Comparison of ENCODE assay signal across 9 cellular contexts in genomic region chr13:32737679-32738078, GRCh38.
DNase-seq lines count a peak whose midpoint lies in the region; ATAC-seq and TF ChIP-seq lines count a peak whose summit lies in the region.
"Had no signal": no experiment of that assay in that cellular context is flagged by ENCODE, and none has a peak within 500 bp of the region (broad histone marks: within the 10 kb centered on the region; RNA-seq: fewer than 3 reads in every experiment).

No MANE protein-coding gene starts in this region.

- peak overlapping the region; percentile 81 for H3K27ac Mint-ChIP-seq in activated CD4-positive, alpha-beta T cell treated with anti-CD3 and anti-CD28 coated beads, Interleukin-2, amount 10 ng/mL, durations not matched to agents 24 days and 14 days
- H3K27ac Mint-ChIP-seq in effector memory CD8-positive, alpha-beta T cell: peak overlapping the region; percentile 93 to 96

- H3K4me1 ChIP-seq in smooth muscle cell (ENCODE audit: low read depth): peaks cover 11% of the 10 kb centered on the region

- H3K9me3 Mint-ChIP-seq in activated CD4-positive, alpha-beta T cell treated with anti-CD3 and anti-CD28 coated beads, Interleukin-2, amount 10 ng/mL, durations not matched to agents 24 days and 14 days: no peaks in the 10 kb centered on the region
- no peaks in the 10 kb centered on the region for H3K9me3 Mint-ChIP-seq in effector memory CD8-positive, alpha-beta T cell
- H3K9me3 Mint-ChIP-seq: neural crest cell had no signal

- no peaks in the 10 kb centered on the region for H3K27me3 Mint-ChIP-seq in activated CD4-positive, alpha-beta T cell treated with anti-CD3 and anti-CD28 coated beads, Interleukin-2, amount 10 ng/mL, durations not matched to agents 24 days and 14 days
- H3K27me3 Mint-ChIP-seq in effector memory CD8-positive, alpha-beta T cell: no peaks in the 10 kb centered on the region

- ATAC-seq in HG03139 (IDR thresholded peaks at IDR 0.05; ENCODE audit: unreplicated experiment): peak; percentile 66
- ATAC-seq in effector memory CD8-positive, alpha-beta T cell (replicated peaks): no peak

- no peak for TF ChIP-seq CTCF in smooth muscle cell (IDR thresholded peaks at IDR 0.05; ENCODE audit: borderline replicate concordance, insufficient read depth, poor library complexity, severe bottlenecking)

- DNase-seq in activated CD4-positive, alpha-beta T cell treated with anti-CD3 and anti-CD28 coated beads, Interleukin-2, amount 10 ng/mL, durations not matched to agents 24 days and 14 days: no peak
- DNase-seq in activated CD4-positive, alpha-beta T cell treated with anti-CD3 and anti-CD28 coated beads for 48 hours: no peak
- DNase-seq in effector memory CD8-positive, alpha-beta T cell: no peak
- DNase-seq in smooth muscle cell (lab: John Stamatoyannopoulos, UW; ENCODE audit: unreplicated experiment): no peak
- DNase-seq in NCI-H1694 (lab: John Stamatoyannopoulos, UW): no peak
- DNase-seq in KBM-7: no peak
- DNase-seq in HEK293T (ENCODE audit: extremely low spot score): no peak

- H4K20me1 ChIP-seq in smooth muscle cell (ENCODE audit: low read depth): no peaks in the 10 kb centered on the region

- H3K27me3 ChIP-seq in smooth muscle cell (ENCODE audit: low read depth): no peaks in the 10 kb centered on the region

- peak overlapping the region; percentile 82 for H3K4me3 Mint-ChIP-seq in activated CD4-positive, alpha-beta T cell treated with anti-CD3 and anti-CD28 coated beads, Interleukin-2, amount 10 ng/mL, durations not matched to agents 24 days and 14 days
- H3K4me3 Mint-ChIP-seq in effector memory CD8-positive, alpha-beta T cell: peak overlapping the region; percentile 72 to 79
- H3K4me3 Mint-ChIP-seq: neural crest cell had no signal

- intact Hi-C loops in activated CD4-positive, alpha-beta T cell treated with anti-CD3 and anti-CD28 coated beads, Interleukin-2, amount 10 ng/mL, durations not matched to agents 24 days and 14 days (cut with micrococcal nuclease): loop anchor here (1.0 to 5.0 kb wide), 3 partner anchors 15 to 168 kb away; no protein-coding TSS in a partner anchor

- H3K9ac ChIP-seq in smooth muscle cell (ENCODE audit: low read depth): peak overlapping the region; percentile 40

- H3K36me3 ChIP-seq in smooth muscle cell (ENCODE audit: low read depth): no peaks in the 10 kb centered on the region

- in situ Hi-C loops in KBM-7 (cut with MboI; ENCODE audit: low pct_unique_long_range_greater_than_20kb, low sequenced_read_pairs): no loop called here

- 20% methylated on average over 1 of the region's 1 CpG for WGBS in smooth muscle cell (ENCODE audit: low lambda C conversion rate)

- CTCF ChIA-PET in HEK293T (lab: Yijun Ruan, JAX): no interaction called here

- H3K79me2 ChIP-seq in smooth muscle cell (ENCODE audit: low read depth): peaks cover 4% of the 10 kb centered on the region

- POLR2A ChIA-PET in HEK293T (lab: Yijun Ruan, JAX): no interaction called here

- H3K36me3 Mint-ChIP-seq in activated CD4-positive, alpha-beta T cell treated with anti-CD3 and anti-CD28 coated beads, Interleukin-2, amount 10 ng/mL, durations not matched to agents 24 days and 14 days (ENCODE audit: low read depth): peaks cover 30% of the 10 kb centered on the region
- peaks cover 4% of the 10 kb centered on the region for H3K36me3 Mint-ChIP-seq in effector memory CD8-positive, alpha-beta T cell (ENCODE audit: insufficient read depth)

- H3F3A ChIP-seq in smooth muscle cell (ENCODE audit: low read depth): no peaks in the 10 kb centered on the region

- H3K4me3 ChIP-seq in smooth muscle cell: peak overlapping the region; percentile 21

- peak overlapping the region; percentile 77 for H3K4me2 ChIP-seq in smooth muscle cell

- H3K27ac ChIP-seq in smooth muscle cell (ENCODE audit: low read depth): peak overlapping the region; percentile 79

- no peaks in the 10 kb centered on the region for H3K9me3 ChIP-seq in smooth muscle cell (replicated peaks; ENCODE audit: low read depth)

- H2AFZ ChIP-seq in smooth muscle cell (ENCODE audit: low read depth): no peak overlapping the region

- H3K4me1 Mint-ChIP-seq in activated CD4-positive, alpha-beta T cell treated with anti-CD3 and anti-CD28 coated beads, Interleukin-2, amount 10 ng/mL, durations not matched to agents 24 days and 14 days: peaks cover 31% of the 10 kb centered on the region
- H3K4me1 Mint-ChIP-seq in effector memory CD8-positive, alpha-beta T cell (ENCODE audit: low read depth in 2 of 2): peaks cover 15 to 24% of the 10 kb centered on the region in 2 donors
- H3K4me1 Mint-ChIP-seq: neural crest cell had no signal

TF ChIP-seq in HEK293T, 16 proteins besides CTCF, POLR2A, EP300 and RAD21:
- TF ChIP-seq CTBP1 (IDR thresholded peaks at IDR 0.05; ENCODE audit: borderline replicate concordance): no peak
